Comparison of ENCODE assay signal across 1 cellular context in genomic region chr3:38170722-38171121, GRCh38.
TF ChIP-seq lines count a peak whose summit lies in the region.

No MANE protein-coding gene starts in this region.

TF ChIP-seq in GM23338, 12 proteins besides CTCF, POLR2A, EP300 and RAD21:
- no peak for TF ChIP-seq ETS1 (IDR thresholded peaks at IDR 0.05)
- no peak for TF ChIP-seq ZNF462 (CRISPR knock-in tag; IDR thresholded peaks at IDR 0.05)
- no peak for TF ChIP-seq EZH2phosphoT487 (IDR thresholded peaks at IDR 0.05; ENCODE audit: unreplicated experiment)
- no peak for TF ChIP-seq REST (IDR thresholded peaks at IDR 0.05; ENCODE audit: unreplicated experiment)
- TF ChIP-seq JUNB (IDR thresholded peaks at IDR 0.05; ENCODE audit: unreplicated experiment) = no peak
- TF ChIP-seq ZNF114 (CRISPR knock-in tag; IDR thresholded peaks at IDR 0.05) = no peak
- TF ChIP-seq NANOG (IDR thresholded peaks at IDR 0.05; ENCODE audit: borderline replicate concordance) = no peak
- no peak for TF ChIP-seq ZNF331 (CRISPR knock-in tag; IDR thresholded peaks at IDR 0.05; ENCODE audit: low read depth)
- no peak for TF ChIP-seq EZH2 (IDR thresholded peaks at IDR 0.05; ENCODE audit: low read depth, unreplicated experiment)
- no peak for TF ChIP-seq CREB1 (CRISPR knock-in tag; IDR thresholded peaks at IDR 0.05; ENCODE audit: low read depth)
- TF ChIP-seq STAT1 (IDR thresholded peaks at IDR 0.05; ENCODE audit: unreplicated experiment) = no peak
- TF ChIP-seq POLR2AphosphoS5 (IDR thresholded peaks at IDR 0.05; ENCODE audit: low read depth) = no peak
